Comparison of ENCODE assay signal across 21 cellular contexts in the genomic region with DNA sequence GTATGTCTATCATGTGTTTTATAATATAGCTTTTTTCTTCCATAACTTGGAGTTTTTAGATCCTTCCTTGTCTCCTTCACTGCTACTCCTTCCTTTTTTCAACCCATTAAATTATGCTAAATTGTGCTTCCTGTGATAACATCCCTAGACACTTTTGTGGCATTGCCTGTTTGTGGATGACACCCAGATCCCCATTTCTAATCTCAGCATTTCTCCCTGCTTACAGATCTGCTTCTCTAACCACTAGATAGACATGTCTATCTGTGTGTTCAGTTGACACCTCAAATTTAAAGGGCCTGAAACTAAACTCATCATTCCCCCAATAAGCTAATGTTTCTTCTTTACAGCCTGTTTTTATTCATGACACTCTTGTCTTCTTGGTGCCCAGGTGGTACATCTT.
DNase-seq lines count a peak whose midpoint lies in the region; ATAC-seq and TF ChIP-seq lines count a peak whose summit lies in the region.
"Had no signal": no experiment of that assay in that cellular context is flagged by ENCODE, and none has a peak within 500 bp of the region (broad histone marks: within the 10 kb centered on the region; RNA-seq: fewer than 3 reads in every experiment).

No MANE protein-coding gene starts in this region.

- DNase-seq in activated naive CD8-positive, alpha-beta T cell treated with anti-CD3 and anti-CD28 coated beads for 36 hours = no peak
- peak; percentile 23 for DNase-seq in central memory CD4-positive, alpha-beta T cell
- DNase-seq in suprapubic skin (ENCODE audit: low spot score in 2 of 2) = no peak
- DNase-seq in Right ventricle myocardium inferior (ENCODE audit: missing footprints) = no peak
- DNase-seq in glomerular visceral epithelial cell (ENCODE audit: extremely low spot score) = no peak
- no peak for DNase-seq in H4 (ENCODE audit: low spot score)
- DNase-seq: cerebellar nuclear complex; H9; KG1; kidney glomerular epithelial cell; NCI-H1092 treated with DMSO at 0.1 percent for 48 hours; NCI-H2029 treated with DMSO at 0.1 percent for 48 hours; nephron progenitor cell; Peyer's patch; posterior cingulate gyrus; stimulated activated naive CD4-positive, alpha-beta T cell treated with Interleukin-2 at 50 U/mL for 16 hours; T-helper 9 cell; tibial artery had no signal

- no peaks in the 10 kb centered on the region for H3K27me3 Mint-ChIP-seq in activated naive CD8-positive, alpha-beta T cell
- no peaks in the 10 kb centered on the region for H3K27me3 Mint-ChIP-seq in activated naive CD8-positive, alpha-beta T cell treated with anti-CD3 and anti-CD28 coated beads for 36 hours

- H3K4me2 ChIP-seq in KMS-11 = peak overlapping the region; percentile 77; the same call in 1 of the 2 replicates

- H3K27me3 ChIP-seq in KMS-11 (ENCODE audit: insufficient read depth, low read depth) (no peaks in the 10 kb centered on the region), suprapubic skin (no peaks in the 10 kb centered on the region)
- H3K27me3 ChIP-seq: ascending aorta, Peyer's patch, tibial artery had no signal

- no peaks in the 10 kb centered on the region for H3K9me3 Mint-ChIP-seq in activated naive CD8-positive, alpha-beta T cell (ENCODE audit: low read depth)
- H3K9me3 Mint-ChIP-seq in activated naive CD8-positive, alpha-beta T cell treated with anti-CD3 and anti-CD28 coated beads for 36 hours = no peaks in the 10 kb centered on the region
- H3K9me3 Mint-ChIP-seq: H9, nephron progenitor cell had no signal

- no peaks in the 10 kb centered on the region for H3K9me3 ChIP-seq in suprapubic skin
- H3K9me3 ChIP-seq: ascending aorta, Peyer's patch, tibial artery had no signal

- H3K4me3 ChIP-seq in KMS-11 (IDR thresholded peaks at IDR 0.05; ENCODE audit: insufficient read depth, low read depth, low read length) (no peak overlapping the region), suprapubic skin (no peak overlapping the region)
- H3K4me3 ChIP-seq: ascending aorta, tibial artery had no signal

- TF ChIP-seq POLR2A in suprapubic skin (IDR thresholded peaks at IDR 0.05) = no peak

- no peaks in the 10 kb centered on the region for H3K36me3 ChIP-seq in KMS-11 (ENCODE audit: insufficient read depth)
- H3K36me3 ChIP-seq in suprapubic skin = no peaks in the 10 kb centered on the region
- H3K36me3 ChIP-seq: ascending aorta, Peyer's patch, tibial artery had no signal

- peaks cover 24% of the 10 kb centered on the region for H3K4me1 Mint-ChIP-seq in activated naive CD8-positive, alpha-beta T cell (ENCODE audit: low read depth)
- peaks cover 16% of the 10 kb centered on the region for H3K4me1 Mint-ChIP-seq in activated naive CD8-positive, alpha-beta T cell treated with anti-CD3 and anti-CD28 coated beads for 36 hours
- H3K4me1 Mint-ChIP-seq: H9 had no signal

- intact Hi-C loops in Right ventricle myocardium inferior (cut with DNase I) = no loop called here

- H3K4me3 Mint-ChIP-seq in activated naive CD8-positive, alpha-beta T cell = no peak overlapping the region
- H3K4me3 Mint-ChIP-seq in activated naive CD8-positive, alpha-beta T cell treated with anti-CD3 and anti-CD28 coated beads for 36 hours = no peak overlapping the region
- H3K4me3 Mint-ChIP-seq: H9, nephron progenitor cell had no signal

- H4K20me1 ChIP-seq in KMS-11 (ENCODE audit: insufficient read depth) = no peaks in the 10 kb centered on the region

- no peak overlapping the region for H2AFZ ChIP-seq in KMS-11 (ENCODE audit: low read depth)

- H3K27ac ChIP-seq in KMS-11 (peak overlapping the region; percentile 53; the same call in 1 of the 2 replicates), suprapubic skin (peak overlapping the region; percentile 40)
- H3K27ac ChIP-seq: ascending aorta, tibial artery had no signal

- peak overlapping the region; percentile 48 for H3K27ac Mint-ChIP-seq in activated naive CD8-positive, alpha-beta T cell
- H3K27ac Mint-ChIP-seq in activated naive CD8-positive, alpha-beta T cell treated with anti-CD3 and anti-CD28 coated beads for 36 hours = no peak overlapping the region
- H3K27ac Mint-ChIP-seq: H9, nephron progenitor cell had no signal

- peaks cover 25% of the 10 kb centered on the region for H3K36me3 Mint-ChIP-seq in activated naive CD8-positive, alpha-beta T cell
- peaks cover 29% of the 10 kb centered on the region for H3K36me3 Mint-ChIP-seq in activated naive CD8-positive, alpha-beta T cell treated with anti-CD3 and anti-CD28 coated beads for 36 hours

- TF ChIP-seq CTCF in KMS-11 (conservative IDR thresholded peaks at IDR 0.05; ENCODE audit: low read depth, low read length) (no peak), suprapubic skin (IDR thresholded peaks at IDR 0.05) (no peak)

- no peak for ATAC-seq in Right ventricle myocardium inferior

- TF ChIP-seq EP300 in suprapubic skin (IDR thresholded peaks at IDR 0.05) = no peak

- H3K9ac ChIP-seq in KMS-11 = no peak overlapping the region

- H3K4me1 ChIP-seq in KMS-11 (ENCODE audit: low read depth, poor library complexity, severe bottlenecking) (peaks cover 30% of the 10 kb centered on the region), suprapubic skin (peaks cover 39% of the 10 kb centered on the region)

- H3K79me2 ChIP-seq in KMS-11 (ENCODE audit: insufficient read depth, low read depth) = no peaks in the 10 kb centered on the region
